ENCODE assay signal across 1 cellular context in genomic region chr10:75179657-75180177, GRCh38.
A peak's percentile ranks its signal among the peaks of the same experiment; 100 is the strongest.
TF ChIP-seq lines count a peak whose summit lies in the region.

No MANE protein-coding gene starts in this region.

TF ChIP-seq in HEK293, 187 proteins besides CTCF, POLR2A, EP300 and RAD21 (continued from another document):
- TF ChIP-seq, protein P1, sequence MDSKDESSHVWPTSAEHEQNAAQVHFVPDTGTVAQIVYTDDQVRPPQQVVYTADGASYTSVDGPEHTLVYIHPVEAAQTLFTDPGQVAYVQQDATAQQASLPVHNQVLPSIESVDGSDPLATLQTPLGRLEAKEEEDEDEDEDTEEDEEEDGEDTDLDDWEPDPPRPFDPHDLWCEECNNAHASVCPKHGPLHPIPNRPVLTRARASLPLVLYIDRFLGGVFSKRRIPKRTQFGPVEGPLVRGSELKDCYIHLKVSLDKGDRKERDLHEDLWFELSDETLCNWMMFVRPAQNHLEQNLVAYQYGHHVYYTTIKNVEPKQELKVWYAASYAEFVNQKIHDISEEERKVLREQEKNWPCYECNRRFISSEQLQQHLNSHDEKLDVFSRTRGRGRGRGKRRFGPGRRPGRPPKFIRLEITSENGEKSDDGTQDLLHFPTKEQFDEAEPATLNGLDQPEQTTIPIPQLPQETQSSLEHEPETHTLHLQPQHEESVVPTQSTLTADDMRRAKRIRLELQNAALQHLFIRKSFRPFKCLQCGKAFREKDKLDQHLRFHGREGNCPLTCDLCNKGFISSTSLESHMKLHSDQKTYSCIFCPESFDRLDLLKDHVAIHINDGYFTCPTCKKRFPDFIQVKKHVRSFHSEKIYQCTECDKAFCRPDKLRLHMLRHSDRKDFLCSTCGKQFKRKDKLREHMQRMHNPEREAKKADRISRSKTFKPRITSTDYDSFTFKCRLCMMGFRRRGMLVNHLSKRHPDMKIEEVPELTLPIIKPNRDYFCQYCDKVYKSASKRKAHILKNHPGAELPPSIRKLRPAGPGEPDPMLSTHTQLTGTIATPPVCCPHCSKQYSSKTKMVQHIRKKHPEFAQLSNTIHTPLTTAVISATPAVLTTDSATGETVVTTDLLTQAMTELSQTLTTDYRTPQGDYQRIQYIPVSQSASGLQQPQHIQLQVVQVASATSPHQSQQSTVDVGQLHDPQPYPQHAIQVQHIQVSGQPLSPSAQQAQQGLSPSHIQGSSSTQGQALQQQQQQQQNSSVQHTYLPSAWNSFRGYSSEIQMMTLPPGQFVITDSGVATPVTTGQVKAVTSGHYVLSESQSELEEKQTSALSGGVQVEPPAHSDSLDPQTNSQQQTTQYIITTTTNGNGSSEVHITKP (tag by site-specific recombination; IDR thresholded peaks at IDR 0.05): peak; percentile 94
- TF ChIP-seq SCRT2 (tag by site-specific recombination; IDR thresholded peaks at IDR 0.05): no peak
TF ChIP-seq in HEK293: peak in this region for 1.
